6 cellular contexts compared by ENCODE assay signal in genomic region chr11:124762624-124763155, GRCh38. TPM values are rescaled to one million over a fixed set of nuclear protein-coding genes. Genes with fewer than 3 reads are reported as not detected.
DNase-seq lines count a peak whose midpoint lies in the region; ATAC-seq and TF ChIP-seq lines count a peak whose summit lies in the region.

No MANE protein-coding gene starts in this region.

- no peak overlapping the region for H3K27ac ChIP-seq in OCI-LY1 (ENCODE audit: low read depth, low read length, poor library complexity, severe bottlenecking)
- H3K27ac ChIP-seq in heart left ventricle = peak overlapping the region; percentile 81 to 99 (median 94)
- H3K27ac ChIP-seq in tibial nerve = peak overlapping the region in 1 of 4 donors; percentile 79
- H3K27ac ChIP-seq in caudate nucleus (ENCODE audit: low read depth, low read length) = no peak overlapping the region

- H3K4me2 ChIP-seq in OCI-LY1 (ENCODE audit: low read length) = peak overlapping the region; percentile 60

- H3K9me3 ChIP-seq in OCI-LY1 (ENCODE audit: low read length) (no peaks in the 10 kb centered on the region), heart left ventricle (no peaks in the 10 kb centered on the region), tibial nerve (no peaks in the 10 kb centered on the region)

- TF ChIP-seq POLR2A in heart left ventricle (IDR thresholded peaks at IDR 0.05) = no peak
- TF ChIP-seq POLR2A in tibial nerve (IDR thresholded peaks at IDR 0.05) = no peak

- no peaks in the 10 kb centered on the region for H3K36me3 ChIP-seq in OCI-LY1 (ENCODE audit: insufficient read depth, low read length)
- peaks cover 0 to 39% (median 25%) of the 10 kb centered on the region in 9 donors for H3K36me3 ChIP-seq in heart left ventricle
- peaks cover 0 to 33% (median 5%) of the 10 kb centered on the region in 3 donors for H3K36me3 ChIP-seq in tibial nerve

- H3K4me3 ChIP-seq in OCI-LY1 (ENCODE audit: low read depth, low read length, poor library complexity, severe bottlenecking) = peak overlapping the region; percentile 68
- peak overlapping the region; percentile 57 to 95 (median 82) for H3K4me3 ChIP-seq in heart left ventricle
- peak overlapping the region; percentile 28 to 55 (median 38) for H3K4me3 ChIP-seq in tibial nerve

- H2AFZ ChIP-seq in OCI-LY1 (ENCODE audit: low read length) = no peak overlapping the region

- TF ChIP-seq CTCF in OCI-LY1 (IDR thresholded peaks at IDR 0.05; ENCODE audit: low read length) (no peak; the same call in 1 of the 2 replicates), heart left ventricle (IDR thresholded peaks at IDR 0.05) (no peak), tibial nerve (IDR thresholded peaks at IDR 0.05) (no peak)

- peak overlapping the region; percentile 53; the same call in 1 of the 2 replicates for H3K9ac ChIP-seq in OCI-LY1 (ENCODE audit: low read length)

- H3F3A ChIP-seq in OCI-LY1 (ENCODE audit: insufficient read depth, low read length) = no peaks in the 10 kb centered on the region

- intact Hi-C loops in heart left ventricle (cut with DNase I) = loop anchor here (1.0 to 10.0 kb wide), 10 partner anchors 35 to 94 kb away; partner anchors contain the start of genes SIAE (in 3 of the 10) and SPA17 (in 3 of the 10)

- peak; percentile 14 for DNase-seq in activated naive CD4-positive, alpha-beta T cell treated with Interleukin-2 at 50 U/mL for 16 hours
- DNase-seq in activated naive CD4-positive, alpha-beta T cell treated with anti-CD3 and anti-CD28 coated beads, Interleukin-2, amount 50 U/mL, for 16 hours = no peak
- DNase-seq in heart left ventricle (no peak), tibial nerve (ENCODE audit: low spot score in 2 of 2) (no peak), caudate nucleus (lab: John Stamatoyannopoulos, UW) (no peak)

- no peaks in the 10 kb centered on the region for H3K9me2 ChIP-seq in OCI-LY1 (ENCODE audit: low read depth, low read length)

- no peaks in the 10 kb centered on the region for H3K79me2 ChIP-seq in OCI-LY1 (ENCODE audit: insufficient read depth, low read length)

- H4K20me1 ChIP-seq in OCI-LY1 (ENCODE audit: insufficient read depth, low read length) = no peaks in the 10 kb centered on the region

- 0 out of 2 replicates have a peak, but pooled peaks cover 11% of the 10 kb centered on the region for H3K27me3 ChIP-seq in OCI-LY1 (ENCODE audit: insufficient read depth, low read length)
- peaks cover 0 to 51% (median 36%) of the 10 kb centered on the region in 9 donors for H3K27me3 ChIP-seq in heart left ventricle
- peaks cover 0 to 59% of the 10 kb centered on the region in 2 donors for H3K27me3 ChIP-seq in tibial nerve

- 1% methylated on average over 19 to 45 of the region's 45 CpGs for WGBS in heart left ventricle, 4 donors
- WGBS in tibial nerve, 2 donors = 2% methylated on average over 40 to 42 of the region's 45 CpGs

- peaks cover 16% of the 10 kb centered on the region for H3K4me1 ChIP-seq in OCI-LY1 (ENCODE audit: insufficient read depth, low read length, severe bottlenecking)
- peaks cover 0 to 46% (median 27%) of the 10 kb centered on the region in 12 donors for H3K4me1 ChIP-seq in heart left ventricle
- peaks cover 0 to 51% (median 33%) of the 10 kb centered on the region in 4 donors for H3K4me1 ChIP-seq in tibial nerve

- ATAC-seq in heart left ventricle = peak in 2 of 4 donors; percentile 1 to 4

- TF ChIP-seq EP300 in tibial nerve (IDR thresholded peaks at IDR 0.05) = no peak

RNA-seq across cellular contexts. Expression of gene ESAM, which starts 0.6 kb away (rescaled TPM):
- total RNA-seq in heart left ventricle = 100 to 1,000 TPM in 1 of 9 donors, 10 to 100 TPM in 8; 24.8 to 111 (median 43.3) TPM
- 10 to 100 TPM; 35.9 to 81.2 TPM for polyA plus RNA-seq in heart left ventricle
- total RNA-seq in tibial nerve = 10 to 100 TPM; 18.6 to 45.9 (median 33.0) TPM

RNA-seq across cellular contexts. Expression of gene VSIG2, which starts 10.6 kb away (rescaled TPM):
- 1 to 10 TPM in 6 of 9 donors, under 1 TPM in 3; 0.44 to 4.8 (median 1.4) TPM for total RNA-seq in heart left ventricle
- under 1 TPM; 0.42 to 0.61 TPM for polyA plus RNA-seq in heart left ventricle
- total RNA-seq in tibial nerve = 1 to 10 TPM in 2 of 4 donors, not detected in 2; 1.5 to 2.4 TPM

RNA-seq across cellular contexts. Expression of gene NRGN, which starts 22.9 kb away (rescaled TPM):
- total RNA-seq in heart left ventricle = 1 to 10 TPM; 1.2 to 9.0 (median 3.3) TPM
- polyA plus RNA-seq in heart left ventricle = 10 to 100 TPM in 1 of 2 donors, 1 to 10 TPM in 1; 4.4 to 13.8 TPM
- total RNA-seq in tibial nerve = 1 to 10 TPM in 3 of 4 donors, not detected in 1; 1.4 to 3.1 (median 2.4) TPM

RNA-seq across cellular contexts. Expression of gene MSANTD2, which starts 37.5 kb away (rescaled TPM):
- 1 to 10 TPM; 2.2 to 5.4 (median 3.1) TPM for total RNA-seq in heart left ventricle
- polyA plus RNA-seq in heart left ventricle = 1 to 10 TPM; 3.1 to 4.3 TPM
- 10 to 100 TPM; 19.8 to 32.8 (median 23.5) TPM for total RNA-seq in tibial nerve

Comparison
In these comparisons a context has a peak if more than half of its experiments do, and no peak if none do; other contexts are left out.
1. H3K27ac ChIP-seq: peak in heart left ventricle (12 of 12); none in OCI-LY1 (single experiment) and caudate nucleus (single experiment).
2. Peak in every context shown above with its lines, with median percentiles within 50 percentile points of each other: H3K4me3 ChIP-seq.